8 cellular contexts compared by ENCODE assay signal in the genomic region with DNA sequence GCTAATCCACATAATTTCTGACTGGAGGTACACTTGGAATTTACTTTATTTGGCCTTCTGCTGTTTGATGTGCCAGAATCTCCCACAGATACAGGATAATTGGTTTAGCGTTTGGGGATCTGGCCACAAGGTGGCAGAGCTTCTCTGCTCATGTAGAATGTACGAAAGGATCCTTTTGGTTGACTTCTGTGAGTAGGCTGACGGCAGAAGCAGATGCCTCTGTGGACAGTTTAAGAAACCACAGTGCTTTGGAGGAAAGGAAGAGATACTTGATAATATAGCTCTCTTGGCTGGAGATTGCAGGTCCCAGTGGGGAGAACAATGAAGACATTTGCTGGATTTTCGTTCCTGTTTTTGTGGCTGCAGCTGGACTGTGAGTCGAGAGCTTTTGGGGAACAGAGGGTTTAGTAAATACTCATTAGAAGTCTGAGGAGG.
DNase-seq lines count a peak whose midpoint lies in the region; ATAC-seq lines count a peak whose summit lies in the region.

No MANE protein-coding gene starts in this region.

- peak; percentile 89 for ATAC-seq in activated naive CD8-positive, alpha-beta T cell treated with anti-CD3 and anti-CD28 coated beads, Interleukin-2, amount 10 ng/mL, durations not matched to agents 7 days and 5 days (ENCODE audit: low read depth)
- ATAC-seq in HG03175 (IDR thresholded peaks at IDR 0.05; ENCODE audit: unreplicated experiment) = no peak

- peak; percentile 82 for DNase-seq in activated effector memory CD4-positive, alpha-beta T cell treated with anti-CD3 and anti-CD28 coated beads, Interleukin-2, amount 50 U/mL, for 16 hours
- DNase-seq in activated effector memory CD4-positive, alpha-beta T cell treated with Interleukin-2 at 50 U/mL for 16 hours = no peak
- peak; percentile 35 for DNase-seq in HT1080 (ENCODE audit: low read depth)
- peak; percentile 8 to 51 for DNase-seq in SJCRH30
- no peak for DNase-seq in activated naive CD8-positive, alpha-beta T cell treated with anti-CD3 and anti-CD28 coated beads, Interleukin-2, amount 10 ng/mL, durations not matched to agents 7 days and 5 days
- peak in 35 of 51 donors; percentile 0 to 71 (median 16) for DNase-seq in hypothalamus (lab: John Stamatoyannopoulos, UW)
- peak; percentile 44 for DNase-seq in stimulated activated CD4-positive, alpha-beta T cell treated with anti-CD3 and anti-CD28 coated beads, Interleukin-1b, Interleukin-23, amount 100 ng/mL, for 48 hours

- no peak overlapping the region for H3K27ac ChIP-seq in SJCRH30

- peak overlapping the region; percentile 55 for H3K4me3 Mint-ChIP-seq in activated naive CD8-positive, alpha-beta T cell treated with anti-CD3 and anti-CD28 coated beads, Interleukin-2, amount 10 ng/mL, durations not matched to agents 7 days and 5 days

- no peaks in the 10 kb centered on the region for H3K36me3 ChIP-seq in SJCRH30

- H3K4me3 ChIP-seq in SJCRH30 = no peak overlapping the region

- POLR2A ChIA-PET in activated naive CD8-positive, alpha-beta T cell treated with anti-CD3 and anti-CD28 coated beads, Interleukin-2, amount 10 ng/mL, durations not matched to agents 7 days and 5 days (lab: Charles Lee) = interaction anchor here (0.7 to 2.1 kb wide), 9 partner anchors 11 to 821 kb away, joined by 3 to 7 read pairs (median 5); no protein-coding TSS in a partner anchor

- no peaks in the 10 kb centered on the region for H3K36me3 Mint-ChIP-seq in activated naive CD8-positive, alpha-beta T cell treated with anti-CD3 and anti-CD28 coated beads, Interleukin-2, amount 10 ng/mL, durations not matched to agents 7 days and 5 days

- no peaks in the 10 kb centered on the region for H3K9me3 Mint-ChIP-seq in activated naive CD8-positive, alpha-beta T cell treated with anti-CD3 and anti-CD28 coated beads, Interleukin-2, amount 10 ng/mL, durations not matched to agents 7 days and 5 days

- H3K27me3 Mint-ChIP-seq in activated naive CD8-positive, alpha-beta T cell treated with anti-CD3 and anti-CD28 coated beads, Interleukin-2, amount 10 ng/mL, durations not matched to agents 7 days and 5 days = peaks cover 21% of the 10 kb centered on the region

- H3K27ac Mint-ChIP-seq in activated naive CD8-positive, alpha-beta T cell treated with anti-CD3 and anti-CD28 coated beads, Interleukin-2, amount 10 ng/mL, durations not matched to agents 7 days and 5 days = peak overlapping the region; percentile 76

- no peaks in the 10 kb centered on the region for H3K4me1 ChIP-seq in SJCRH30

- H3K4me1 Mint-ChIP-seq in activated naive CD8-positive, alpha-beta T cell treated with anti-CD3 and anti-CD28 coated beads, Interleukin-2, amount 10 ng/mL, durations not matched to agents 7 days and 5 days = peaks cover 7% of the 10 kb centered on the region

- H3K9me3 ChIP-seq in SJCRH30 (replicated peaks) = no peaks in the 10 kb centered on the region

- H3K27me3 ChIP-seq in SJCRH30 = peaks cover 5% of the 10 kb centered on the region; the same call in 1 of the 2 replicates

Comparison
In these comparisons a context has a peak if more than half of its experiments do, and no peak if none do; other contexts are left out.
1. DNase-seq: peak in activated effector memory CD4-positive, alpha-beta T cell treated with anti-CD3 and anti-CD28 coated beads, Interleukin-2, amount 50 U/mL, for 16 hours (single experiment), HT1080 (single experiment), SJCRH30 (2 of 2), hypothalamus (35 of 51) and stimulated activated CD4-positive, alpha-beta T cell treated with anti-CD3 and anti-CD28 coated beads, Interleukin-1b, Interleukin-23, amount 100 ng/mL, for 48 hours (single experiment); none in activated effector memory CD4-positive, alpha-beta T cell treated with Interleukin-2 at 50 U/mL for 16 hours (single experiment) and activated naive CD8-positive, alpha-beta T cell treated with anti-CD3 and anti-CD28 coated beads, Interleukin-2, amount 10 ng/mL, durations not matched to agents 7 days and 5 days (single experiment).